ENCODE assay signal across 19 cellular contexts in the genomic region with DNA sequence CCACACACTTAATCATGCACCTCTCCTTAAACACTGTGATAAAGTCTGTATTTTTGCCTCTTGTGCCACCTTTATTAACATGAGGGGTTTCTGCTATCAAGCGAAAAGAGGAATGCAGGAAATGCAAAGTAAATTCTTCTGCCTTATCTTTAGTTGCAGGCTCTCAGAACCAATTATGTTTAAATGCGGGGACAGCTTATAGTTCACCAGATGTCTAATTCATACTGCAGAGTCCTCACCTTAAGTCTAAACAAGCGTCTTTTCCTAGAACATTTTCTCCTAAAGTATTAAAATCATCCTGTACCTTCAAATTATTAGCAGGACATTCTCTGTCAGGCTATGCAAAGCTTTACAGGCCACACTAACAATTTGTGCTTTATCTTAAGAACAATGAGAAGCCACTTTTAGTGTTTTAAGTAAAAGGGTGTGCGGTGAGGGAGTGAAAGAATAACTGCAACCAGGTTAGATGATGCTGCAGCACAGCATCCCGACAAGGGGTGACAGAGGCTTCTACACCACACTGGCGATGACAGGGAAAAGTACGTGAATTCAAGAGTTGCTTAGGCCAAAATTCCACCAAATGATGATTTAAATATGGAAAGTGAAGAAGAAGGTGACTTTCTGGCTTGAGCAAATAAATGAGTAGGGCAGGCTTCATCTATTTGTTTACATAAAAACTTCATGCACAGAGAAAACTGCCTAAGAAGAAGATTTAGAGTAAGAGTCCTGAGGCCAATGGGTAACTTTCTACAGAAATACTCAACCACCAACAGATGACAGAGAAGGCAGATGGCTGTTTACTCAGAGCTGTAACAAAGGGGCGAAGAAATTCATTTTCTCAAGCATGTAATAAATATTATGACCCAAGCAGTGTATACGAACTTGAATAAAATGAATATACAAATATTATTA. TPM values are rescaled to one million over a fixed set of nuclear protein-coding genes. Genes with fewer than 3 reads are reported as not detected.
DNase-seq lines count a peak whose midpoint lies in the region; FAIRE-seq and TF ChIP-seq lines count a peak whose summit lies in the region.
"Had no signal": no experiment of that assay in that cellular context is flagged by ENCODE, and none has a peak within 500 bp of the region (broad histone marks: within the 10 kb centered on the region; RNA-seq: fewer than 3 reads in every experiment).

No MANE protein-coding gene starts in this region.

- DNase-seq in GM19239 (ENCODE audit: insufficient read length, low spot score) (no peak), NCI-H524 treated with DMSO at 0.1 percent for 48 hours (lab: John Stamatoyannopoulos, UW) (peak; percentile 20), nephron progenitor cell (no peak), CD14-positive monocyte (ENCODE audit: low spot score) (no peak), nucleus accumbens (lab: John Stamatoyannopoulos, UW) (no peak)
- no peak for DNase-seq in activated T-helper 2 cell treated with anti-CD3 and anti-CD28 coated beads, Interferon-gamma antibody, Interleukin-2, Interleukin-4, amounts not matched to agents 10 μg/mL and 5 μg/mL and 100 μg/mL, durations not matched to agents 14 hours and 24 hours and 36 hours (ENCODE audit: low spot score)
- DNase-seq in effector CD4-positive, alpha-beta T cell, result no peak
- DNase-seq: activated CD4-positive, alpha-beta T cell treated with anti-CD3 and anti-CD28 coated beads for 1 hour; activated CD8-positive, alpha-beta memory T cell treated with anti-CD3 and anti-CD28 coated beads, Interleukin-2, amount 50 U/mL, for 4 hours; amygdala; effector memory CD8-positive, alpha-beta T cell; GF-D8; naive thymus-derived CD4-positive, alpha-beta T cell; NCI-H1694 treated with DMSO at 0.1 percent for 48 hours; psoas muscle had no signal

- TF ChIP-seq CTCF in nephron progenitor cell (IDR thresholded peaks at IDR 0.05), result no peak
- no peak for TF ChIP-seq CTCF in CD14-positive monocyte (IDR thresholded peaks at IDR 0.05)

- FAIRE-seq in GM19239 (lab: Jason Lieb, UNC), result peak; percentile 35
- FAIRE-seq: GM12878, keratinocyte had no signal

- peaks cover 59% of the 10 kb centered on the region for H3K4me1 Mint-ChIP-seq in activated T-helper 2 cell treated with anti-CD3 and anti-CD28 coated beads, Interferon-gamma antibody, Interleukin-2, Interleukin-4, amounts not matched to agents 10 μg/mL and 5 μg/mL and 100 μg/mL, durations not matched to agents 14 hours and 24 hours and 36 hours (ENCODE audit: low read depth)
- H3K4me1 Mint-ChIP-seq in nephron progenitor cell (peaks cover 56% of the 10 kb centered on the region), CD14-positive monocyte (peaks cover 8% of the 10 kb centered on the region)

- no peak overlapping the region for H3K4me3 Mint-ChIP-seq in activated T-helper 2 cell treated with anti-CD3 and anti-CD28 coated beads, Interferon-gamma antibody, Interleukin-2, Interleukin-4, amounts not matched to agents 10 μg/mL and 5 μg/mL and 100 μg/mL, durations not matched to agents 14 hours and 24 hours and 36 hours (ENCODE audit: low read depth)
- H3K4me3 Mint-ChIP-seq in nephron progenitor cell, result no peak overlapping the region
- no peak overlapping the region for H3K4me3 Mint-ChIP-seq in CD14-positive monocyte
- H3K4me3 Mint-ChIP-seq: B cell; central memory CD8-positive, alpha-beta T cell had no signal

- H3K27ac Mint-ChIP-seq in activated T-helper 2 cell treated with anti-CD3 and anti-CD28 coated beads, Interferon-gamma antibody, Interleukin-2, Interleukin-4, amounts not matched to agents 10 μg/mL and 5 μg/mL and 100 μg/mL, durations not matched to agents 14 hours and 24 hours and 36 hours, result peak overlapping the region; percentile 26
- H3K27ac Mint-ChIP-seq in nephron progenitor cell, result peak overlapping the region; percentile 40
- H3K27ac Mint-ChIP-seq in CD14-positive monocyte, result no peak overlapping the region
- H3K27ac Mint-ChIP-seq: B cell; effector memory CD8-positive, alpha-beta T cell had no signal

- H3K27me3 Mint-ChIP-seq in activated T-helper 2 cell treated with anti-CD3 and anti-CD28 coated beads, Interferon-gamma antibody, Interleukin-2, Interleukin-4, amounts not matched to agents 10 μg/mL and 5 μg/mL and 100 μg/mL, durations not matched to agents 14 hours and 24 hours and 36 hours (ENCODE audit: low read depth), result no peaks in the 10 kb centered on the region
- H3K27me3 Mint-ChIP-seq in nephron progenitor cell (ENCODE audit: low read depth, poor library complexity), result no peaks in the 10 kb centered on the region
- no peaks in the 10 kb centered on the region for H3K27me3 Mint-ChIP-seq in CD14-positive monocyte (ENCODE audit: low read depth in 3 of 3)
- H3K27me3 Mint-ChIP-seq: B cell; central memory CD8-positive, alpha-beta T cell; effector memory CD8-positive, alpha-beta T cell; naive thymus-derived CD4-positive, alpha-beta T cell had no signal

- no peaks in the 10 kb centered on the region for H3K9me3 Mint-ChIP-seq in activated T-helper 2 cell treated with anti-CD3 and anti-CD28 coated beads, Interferon-gamma antibody, Interleukin-2, Interleukin-4, amounts not matched to agents 10 μg/mL and 5 μg/mL and 100 μg/mL, durations not matched to agents 14 hours and 24 hours and 36 hours
- no peaks in the 10 kb centered on the region for H3K9me3 Mint-ChIP-seq in nephron progenitor cell
- H3K9me3 Mint-ChIP-seq in CD14-positive monocyte, result no peaks in the 10 kb centered on the region
- H3K9me3 Mint-ChIP-seq: central memory CD8-positive, alpha-beta T cell; effector memory CD8-positive, alpha-beta T cell had no signal

- peaks cover 25% of the 10 kb centered on the region for H3K36me3 Mint-ChIP-seq in activated T-helper 2 cell treated with anti-CD3 and anti-CD28 coated beads, Interferon-gamma antibody, Interleukin-2, Interleukin-4, amounts not matched to agents 10 μg/mL and 5 μg/mL and 100 μg/mL, durations not matched to agents 14 hours and 24 hours and 36 hours (ENCODE audit: low read depth)
- H3K36me3 Mint-ChIP-seq in nephron progenitor cell (ENCODE audit: low read depth) (peaks cover 27% of the 10 kb centered on the region), CD14-positive monocyte (peaks cover 11 to 20% of the 10 kb centered on the region in 2 donors)

- intact Hi-C loops in activated T-helper 2 cell treated with anti-CD3 and anti-CD28 coated beads, Interferon-gamma antibody, Interleukin-2, Interleukin-4, amounts not matched to agents 10 μg/mL and 5 μg/mL and 100 μg/mL, durations not matched to agents 14 hours and 24 hours and 36 hours (cut with micrococcal nuclease), result loop anchor here (5.0 kb wide), 1 partner anchor 34 kb away; a partner anchor contains a TSS
- intact Hi-C loops in CD14-positive monocyte (cut with micrococcal nuclease), result no loop called here

RNA-seq across cellular contexts. Expression of a gene that starts 36.0 kb away (rescaled TPM):
- total RNA-seq in activated T-helper 2 cell treated with anti-CD3 and anti-CD28 coated beads, Interferon-gamma antibody, Interleukin-2, Interleukin-4, amounts not matched to agents 10 μg/mL and 5 μg/mL and 100 μg/mL, durations not matched to agents 14 hours and 24 hours and 36 hours, result 91.0 and 91.7 TPM in 2 replicates
- polyA plus RNA-seq in CD14-positive monocyte, result 1 to 10 TPM; 1.3 to 1.6 TPM

Comparison
In these comparisons a context has a peak if more than half of its experiments do, and no peak if none do; other contexts are left out.
1. H3K27ac Mint-ChIP-seq: peak in activated T-helper 2 cell treated with anti-CD3 and anti-CD28 coated beads, Interferon-gamma antibody, Interleukin-2, Interleukin-4, amounts not matched to agents 10 μg/mL and 5 μg/mL and 100 μg/mL, durations not matched to agents 14 hours and 24 hours and 36 hours (single experiment) and nephron progenitor cell (single experiment); none in CD14-positive monocyte (0 of 7).